ENCODE assay signal across 30 cellular contexts in the genomic region with DNA sequence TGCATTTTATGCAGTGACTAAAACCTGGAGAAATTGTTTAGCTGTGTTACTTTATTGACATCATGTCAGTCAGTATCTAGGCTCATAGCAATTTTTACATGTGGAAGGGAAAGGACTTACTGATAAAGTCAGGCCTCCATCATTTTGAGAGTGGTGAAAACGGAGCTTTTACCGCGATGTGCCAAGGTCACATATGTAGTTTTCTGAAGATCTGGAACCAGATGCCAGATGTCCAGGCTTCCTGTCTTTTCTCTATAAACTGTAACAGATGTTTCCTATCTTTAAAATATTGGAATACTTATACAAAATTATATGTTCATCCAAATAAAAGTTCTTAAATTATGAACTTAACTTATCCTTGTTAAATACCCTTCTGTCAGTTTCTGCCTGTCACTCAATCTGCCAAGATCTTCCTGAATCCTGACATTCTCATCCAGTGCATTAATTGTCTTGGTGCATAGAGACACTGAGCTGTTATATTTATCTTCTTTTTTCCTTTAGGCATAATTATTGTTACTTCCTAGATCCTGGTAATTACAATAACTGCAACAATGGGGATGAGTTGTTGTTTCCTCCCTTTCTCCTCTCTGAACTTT.
"Had no signal": no experiment of that assay in that cellular context is flagged by ENCODE, and none has a peak within 500 bp of the region (broad histone marks: within the 10 kb centered on the region; RNA-seq: fewer than 3 reads in every experiment).

No MANE protein-coding gene starts in this region.

- H3K27me3 ChIP-seq: left lung, pancreas, stomach, testis, thyroid gland, upper lobe of right lung had no signal

- H3K27ac ChIP-seq: left lung, lower lobe of right lung, pancreas, prostate gland, skin epidermis, stomach, testis, thyroid gland, upper lobe of right lung had no signal

- H3K4me3 ChIP-seq: left lung, lower lobe of right lung, pancreas, prostate gland, skin epidermis, stomach, testis, thyroid gland, upper lobe of right lung had no signal

- H3K4me3 Mint-ChIP-seq: immature natural killer cell; naive B cell; natural killer cell; neural crest cell; stimulated activated naive B cell treated with anti-CD40 and anti-IgM and Interleukin-4, amounts not matched to agents 10 μg/mL and 1 μg/mL and 100 μg/mL, for 72 hours had no signal

- H3K36me3 Mint-ChIP-seq: immature natural killer cell; naive B cell; stimulated activated naive B cell treated with anti-CD40 and anti-IgM and Interleukin-4, amounts not matched to agents 10 μg/mL and 1 μg/mL and 100 μg/mL, for 72 hours had no signal

- H3K36me3 ChIP-seq: left lung, lower lobe of right lung, pancreas, prostate gland, stomach, thyroid gland, upper lobe of right lung had no signal

- H3K27ac Mint-ChIP-seq: immature natural killer cell; naive B cell; natural killer cell; stimulated activated naive B cell treated with anti-CD40 and anti-IgM and Interleukin-4, amounts not matched to agents 10 μg/mL and 1 μg/mL and 100 μg/mL, for 72 hours had no signal

- ATAC-seq: left colon; left lung; lower lobe of right lung; natural killer cell; pancreas; right cardiac atrium; sciatic nerve; stimulated activated naive B cell treated with anti-CD40 and anti-IgM and Interleukin-4, amounts not matched to agents 10 μg/mL and 1 μg/mL and 100 μg/mL, for 72 hours; stimulated activated naive CD8-positive, alpha-beta T cell treated with anti-CD3 and anti-CD28 coated beads, Interleukin-15, Interleukin-2, amounts not matched to agents 100 U/mL and 50 U/mL, for 24 hours; upper lobe of right lung had no signal

- DNase-seq: hypothalamus; immature natural killer cell; kidney; left colon; left lung; lower lobe of right lung; mammary epithelial cell; mesenchymal stem cell; naive B cell; natural killer cell; nucleus accumbens; pancreas; posterior cingulate gyrus; retina; right cardiac atrium; stimulated activated CD4-positive, alpha-beta T cell treated with anti-CD3 and anti-CD28 coated beads, Interleukin-12 subunit alpha, Interleukin-12 subunit beta, amount 100 ng/mL, for 4 hours; stimulated activated CD4-positive, alpha-beta T cell treated with anti-CD3 and anti-CD28 coated beads, Interleukin-15, amount 100 ng/mL, for 24 hours; stimulated activated CD4-positive, alpha-beta T cell treated with anti-CD3 and anti-CD28 coated beads, Interleukin-2, amount 100 ng/mL, for 24 hours; stimulated activated CD4-positive, alpha-beta T cell treated with anti-CD3 and anti-CD28 coated beads, Interleukin-4, amount 100 ng/mL, for 1 hour; stimulated activated naive B cell treated with anti-CD40 and anti-IgM and Interleukin-4, amounts not matched to agents 10 μg/mL and 1 μg/mL and 100 μg/mL, for 72 hours; stimulated activated naive CD8-positive, alpha-beta T cell treated with anti-CD3 and anti-CD28 coated beads, Interleukin-15, Interleukin-2, amounts not matched to agents 100 U/mL and 50 U/mL, for 24 hours; stomach; testis; thyroid gland; trophoblast cell; upper lobe of right lung had no signal

- H3K27me3 Mint-ChIP-seq: naive B cell; stimulated activated naive B cell treated with anti-CD40 and anti-IgM and Interleukin-4, amounts not matched to agents 10 μg/mL and 1 μg/mL and 100 μg/mL, for 72 hours had no signal

- H3K9me3 ChIP-seq: left lung, lower lobe of right lung, pancreas, prostate gland, stomach, testis, thyroid gland, upper lobe of right lung had no signal

- H3K4me1 Mint-ChIP-seq: immature natural killer cell; naive B cell; neural crest cell; stimulated activated naive B cell treated with anti-CD40 and anti-IgM and Interleukin-4, amounts not matched to agents 10 μg/mL and 1 μg/mL and 100 μg/mL, for 72 hours had no signal

- H3K9me3 Mint-ChIP-seq: naive B cell, neural crest cell had no signal

- H3K4me1 ChIP-seq: left lung, lower lobe of right lung, pancreas, prostate gland, stomach, testis, thyroid gland, upper lobe of right lung had no signal
